Comparison of ENCODE assay signal across 1 cellular context in the genomic region with DNA sequence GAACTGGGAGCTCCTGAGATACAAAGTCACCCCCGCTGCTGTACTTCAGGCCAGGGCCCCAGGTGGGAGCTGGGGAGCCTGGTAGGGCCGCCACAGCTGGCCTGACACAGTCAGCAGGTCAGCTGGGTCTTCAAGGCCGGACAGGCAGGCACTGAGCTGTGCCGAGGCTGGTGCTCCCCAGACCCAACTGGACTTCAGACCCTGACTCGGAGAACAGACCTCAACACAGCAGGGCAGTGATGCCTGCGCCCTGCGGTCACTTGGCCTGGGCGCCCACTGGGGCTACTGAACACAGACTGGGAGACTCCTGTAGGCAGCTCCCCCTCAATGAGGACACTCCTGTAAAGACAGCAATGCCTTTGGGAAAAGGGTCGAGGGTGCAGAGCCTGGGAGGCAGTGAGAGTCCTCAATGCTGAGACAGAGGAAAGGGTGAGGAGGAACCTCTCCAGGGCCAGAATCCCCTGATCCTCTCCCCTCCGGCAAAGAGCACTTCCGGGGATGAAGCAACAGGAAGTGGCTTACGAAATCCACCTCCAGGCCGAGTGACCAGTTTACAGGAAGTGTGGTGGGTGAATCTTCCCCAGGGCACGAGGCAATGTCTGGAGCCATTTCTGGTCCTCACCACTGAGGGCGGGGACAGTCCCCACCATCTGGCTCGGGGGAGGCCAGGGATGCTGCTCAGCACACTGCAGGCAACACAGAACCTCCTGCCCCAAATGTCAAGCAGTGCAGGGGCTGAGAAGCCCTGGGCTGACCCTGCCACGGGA.
TF ChIP-seq lines count a peak whose summit lies in the region.

No MANE protein-coding gene starts in this region.

TF ChIP-seq in K562, 482 proteins besides CTCF, POLR2A, EP300 and RAD21 (continued from another document and continues in another):
- TF ChIP-seq, protein P1, sequence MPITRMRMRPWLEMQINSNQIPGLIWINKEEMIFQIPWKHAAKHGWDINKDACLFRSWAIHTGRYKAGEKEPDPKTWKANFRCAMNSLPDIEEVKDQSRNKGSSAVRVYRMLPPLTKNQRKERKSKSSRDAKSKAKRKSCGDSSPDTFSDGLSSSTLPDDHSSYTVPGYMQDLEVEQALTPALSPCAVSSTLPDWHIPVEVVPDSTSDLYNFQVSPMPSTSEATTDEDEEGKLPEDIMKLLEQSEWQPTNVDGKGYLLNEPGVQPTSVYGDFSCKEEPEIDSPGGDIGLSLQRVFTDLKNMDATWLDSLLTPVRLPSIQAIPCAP (CRISPR knock-in tag; IDR thresholded peaks at IDR 0.05; ENCODE audit: borderline replicate concordance): no peak
- TF ChIP-seq CCAR2 (IDR thresholded peaks at IDR 0.05; ENCODE audit: low read depth, low read length) (no peak), BCOR (IDR thresholded peaks at IDR 0.05) (no peak), RBM15 (IDR thresholded peaks at IDR 0.05; ENCODE audit: insufficient read depth, low read length) (no peak), TBL1XR1 (IDR thresholded peaks at IDR 0.05; ENCODE audit: low read length in 2 of 2) (no peak), HNRNPL (IDR thresholded peaks at IDR 0.05; ENCODE audit: low read depth, low read length) (no peak), JUN (IDR thresholded peaks at IDR 0.05; ENCODE audit: borderline replicate concordance, low read depth, low read length) (0 out of 2 replicates have a peak, but pooled peaks have one; percentile 40), JUN (CRISPR knock-in tag; IDR thresholded peaks at IDR 0.05; ENCODE audit: borderline replicate concordance) (no peak), POLR2AphosphoS5 (IDR thresholded peaks at IDR 0.05; ENCODE audit: control insufficient read depth, insufficient read depth, low read depth, low read length) (no peak), ZNF253 (CRISPR knock-in tag; conservative IDR thresholded peaks at IDR 0.05) (no peak), ZNF121 (CRISPR knock-in tag; conservative IDR thresholded peaks at IDR 0.05) (no peak), ZNF57 (CRISPR knock-in tag; IDR thresholded peaks at IDR 0.05) (0 out of 2 replicates have a peak, but pooled peaks have one; percentile 27), MBD2 (IDR thresholded peaks at IDR 0.05; ENCODE audit: borderline replicate concordance, low read depth) (no peak), ZNF146 (CRISPR knock-in tag; IDR thresholded peaks at IDR 0.05; ENCODE audit: unreplicated experiment) (no peak), YBX1 (IDR thresholded peaks at IDR 0.05) (no peak), NR3C1 (CRISPR knock-in tag; IDR thresholded peaks at IDR 0.05) (no peak), BRF1 (IDR thresholded peaks at IDR 0.05; ENCODE audit: borderline replicate concordance, extremely low read depth, insufficient read length) (no peak), HDAC2 (IDR thresholded peaks at IDR 0.05) (no peak), DACH1 (IDR thresholded peaks at IDR 0.05; ENCODE audit: partially characterized antibody) (no peak), PHF21A (IDR thresholded peaks at IDR 0.05; ENCODE audit: borderline replicate concordance, low read depth) (no peak), JUND (IDR thresholded peaks at IDR 0.05; ENCODE audit: borderline replicate concordance, low read depth, low read length) (peak; percentile 45), JUND (tag; IDR thresholded peaks at IDR 0.05; ENCODE audit: borderline replicate concordance, low read depth, low read length) (peak; percentile 13; the same call in 1 of the 3 replicates), CSDE1 (IDR thresholded peaks at IDR 0.05) (no peak), ATF1 (CRISPR knock-in tag; IDR thresholded peaks at IDR 0.05) (no peak), ATF1 (tag; IDR thresholded peaks at IDR 0.05) (no peak), CXXC5 (CRISPR knock-in tag; IDR thresholded peaks at IDR 0.05) (peak; percentile 57), ZNF445 (CRISPR knock-in tag; IDR thresholded peaks at IDR 0.05; ENCODE audit: low read depth) (no peak), ZNF24 (IDR thresholded peaks at IDR 0.05) (no peak), ZNF766 (CRISPR knock-in tag; conservative IDR thresholded peaks at IDR 0.05) (no peak), CBFB (CRISPR knock-in tag; IDR thresholded peaks at IDR 0.05) (no peak), GATAD2A (IDR thresholded peaks at IDR 0.05) (no peak), JUNB (CRISPR knock-in tag; conservative IDR thresholded peaks at IDR 0.05) (no peak), TRIM24 (IDR thresholded peaks at IDR 0.05) (peak; percentile 75 to 77; a peak in 3 of 4 replicates)
- TF ChIP-seq, protein P2, sequence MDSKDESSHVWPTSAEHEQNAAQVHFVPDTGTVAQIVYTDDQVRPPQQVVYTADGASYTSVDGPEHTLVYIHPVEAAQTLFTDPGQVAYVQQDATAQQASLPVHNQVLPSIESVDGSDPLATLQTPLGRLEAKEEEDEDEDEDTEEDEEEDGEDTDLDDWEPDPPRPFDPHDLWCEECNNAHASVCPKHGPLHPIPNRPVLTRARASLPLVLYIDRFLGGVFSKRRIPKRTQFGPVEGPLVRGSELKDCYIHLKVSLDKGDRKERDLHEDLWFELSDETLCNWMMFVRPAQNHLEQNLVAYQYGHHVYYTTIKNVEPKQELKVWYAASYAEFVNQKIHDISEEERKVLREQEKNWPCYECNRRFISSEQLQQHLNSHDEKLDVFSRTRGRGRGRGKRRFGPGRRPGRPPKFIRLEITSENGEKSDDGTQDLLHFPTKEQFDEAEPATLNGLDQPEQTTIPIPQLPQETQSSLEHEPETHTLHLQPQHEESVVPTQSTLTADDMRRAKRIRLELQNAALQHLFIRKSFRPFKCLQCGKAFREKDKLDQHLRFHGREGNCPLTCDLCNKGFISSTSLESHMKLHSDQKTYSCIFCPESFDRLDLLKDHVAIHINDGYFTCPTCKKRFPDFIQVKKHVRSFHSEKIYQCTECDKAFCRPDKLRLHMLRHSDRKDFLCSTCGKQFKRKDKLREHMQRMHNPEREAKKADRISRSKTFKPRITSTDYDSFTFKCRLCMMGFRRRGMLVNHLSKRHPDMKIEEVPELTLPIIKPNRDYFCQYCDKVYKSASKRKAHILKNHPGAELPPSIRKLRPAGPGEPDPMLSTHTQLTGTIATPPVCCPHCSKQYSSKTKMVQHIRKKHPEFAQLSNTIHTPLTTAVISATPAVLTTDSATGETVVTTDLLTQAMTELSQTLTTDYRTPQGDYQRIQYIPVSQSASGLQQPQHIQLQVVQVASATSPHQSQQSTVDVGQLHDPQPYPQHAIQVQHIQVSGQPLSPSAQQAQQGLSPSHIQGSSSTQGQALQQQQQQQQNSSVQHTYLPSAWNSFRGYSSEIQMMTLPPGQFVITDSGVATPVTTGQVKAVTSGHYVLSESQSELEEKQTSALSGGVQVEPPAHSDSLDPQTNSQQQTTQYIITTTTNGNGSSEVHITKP (IDR thresholded peaks at IDR 0.05; ENCODE audit: partially characterized antibody): no peak
- TF ChIP-seq, protein P3, sequence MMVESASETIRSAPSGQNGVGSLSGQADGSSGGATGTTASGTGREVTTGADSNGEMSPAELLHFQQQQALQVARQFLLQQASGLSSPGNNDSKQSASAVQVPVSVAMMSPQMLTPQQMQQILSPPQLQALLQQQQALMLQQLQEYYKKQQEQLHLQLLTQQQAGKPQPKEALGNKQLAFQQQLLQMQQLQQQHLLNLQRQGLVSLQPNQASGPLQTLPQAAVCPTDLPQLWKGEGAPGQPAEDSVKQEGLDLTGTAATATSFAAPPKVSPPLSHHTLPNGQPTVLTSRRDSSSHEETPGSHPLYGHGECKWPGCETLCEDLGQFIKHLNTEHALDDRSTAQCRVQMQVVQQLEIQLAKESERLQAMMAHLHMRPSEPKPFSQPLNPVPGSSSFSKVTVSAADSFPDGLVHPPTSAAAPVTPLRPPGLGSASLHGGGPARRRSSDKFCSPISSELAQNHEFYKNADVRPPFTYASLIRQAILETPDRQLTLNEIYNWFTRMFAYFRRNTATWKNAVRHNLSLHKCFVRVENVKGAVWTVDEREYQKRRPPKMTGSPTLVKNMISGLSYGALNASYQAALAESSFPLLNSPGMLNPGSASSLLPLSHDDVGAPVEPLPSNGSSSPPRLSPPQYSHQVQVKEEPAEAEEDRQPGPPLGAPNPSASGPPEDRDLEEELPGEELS (CRISPR knock-in tag; IDR thresholded peaks at IDR 0.05; ENCODE audit: borderline replicate concordance): no peak
- TF ChIP-seq, protein P4, sequence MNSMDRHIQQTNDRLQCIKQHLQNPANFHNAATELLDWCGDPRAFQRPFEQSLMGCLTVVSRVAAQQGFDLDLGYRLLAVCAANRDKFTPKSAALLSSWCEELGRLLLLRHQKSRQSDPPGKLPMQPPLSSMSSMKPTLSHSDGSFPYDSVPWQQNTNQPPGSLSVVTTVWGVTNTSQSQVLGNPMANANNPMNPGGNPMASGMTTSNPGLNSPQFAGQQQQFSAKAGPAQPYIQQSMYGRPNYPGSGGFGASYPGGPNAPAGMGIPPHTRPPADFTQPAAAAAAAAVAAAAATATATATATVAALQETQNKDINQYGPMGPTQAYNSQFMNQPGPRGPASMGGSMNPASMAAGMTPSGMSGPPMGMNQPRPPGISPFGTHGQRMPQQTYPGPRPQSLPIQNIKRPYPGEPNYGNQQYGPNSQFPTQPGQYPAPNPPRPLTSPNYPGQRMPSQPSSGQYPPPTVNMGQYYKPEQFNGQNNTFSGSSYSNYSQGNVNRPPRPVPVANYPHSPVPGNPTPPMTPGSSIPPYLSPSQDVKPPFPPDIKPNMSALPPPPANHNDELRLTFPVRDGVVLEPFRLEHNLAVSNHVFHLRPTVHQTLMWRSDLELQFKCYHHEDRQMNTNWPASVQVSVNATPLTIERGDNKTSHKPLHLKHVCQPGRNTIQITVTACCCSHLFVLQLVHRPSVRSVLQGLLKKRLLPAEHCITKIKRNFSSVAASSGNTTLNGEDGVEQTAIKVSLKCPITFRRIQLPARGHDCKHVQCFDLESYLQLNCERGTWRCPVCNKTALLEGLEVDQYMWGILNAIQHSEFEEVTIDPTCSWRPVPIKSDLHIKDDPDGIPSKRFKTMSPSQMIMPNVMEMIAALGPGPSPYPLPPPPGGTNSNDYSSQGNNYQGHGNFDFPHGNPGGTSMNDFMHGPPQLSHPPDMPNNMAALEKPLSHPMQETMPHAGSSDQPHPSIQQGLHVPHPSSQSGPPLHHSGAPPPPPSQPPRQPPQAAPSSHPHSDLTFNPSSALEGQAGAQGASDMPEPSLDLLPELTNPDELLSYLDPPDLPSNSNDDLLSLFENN (IDR thresholded peaks at IDR 0.05; ENCODE audit: low read depth in 2 of 2, low read length in 2 of 2): no peak
- TF ChIP-seq, protein P5, sequence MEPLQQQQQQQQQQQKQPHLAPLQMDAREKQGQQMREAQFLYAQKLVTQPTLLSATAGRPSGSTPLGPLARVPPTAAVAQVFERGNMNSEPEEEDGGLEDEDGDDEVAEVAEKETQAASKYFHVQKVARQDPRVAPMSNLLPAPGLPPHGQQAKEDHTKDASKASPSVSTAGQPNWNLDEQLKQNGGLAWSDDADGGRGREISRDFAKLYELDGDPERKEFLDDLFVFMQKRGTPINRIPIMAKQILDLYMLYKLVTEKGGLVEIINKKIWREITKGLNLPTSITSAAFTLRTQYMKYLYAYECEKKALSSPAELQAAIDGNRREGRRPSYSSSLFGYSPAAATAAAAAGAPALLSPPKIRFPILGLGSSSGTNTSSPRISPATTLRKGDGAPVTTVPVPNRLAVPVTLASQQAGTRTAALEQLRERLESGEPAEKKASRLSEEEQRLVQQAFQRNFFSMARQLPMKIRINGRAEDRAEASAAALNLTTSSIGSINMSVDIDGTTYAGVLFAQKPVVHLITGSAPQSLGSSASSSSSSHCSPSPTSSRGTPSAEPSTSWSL (CRISPR knock-in tag; IDR thresholded peaks at IDR 0.05; ENCODE audit: borderline replicate concordance): no peak
- TF ChIP-seq, protein P6, sequence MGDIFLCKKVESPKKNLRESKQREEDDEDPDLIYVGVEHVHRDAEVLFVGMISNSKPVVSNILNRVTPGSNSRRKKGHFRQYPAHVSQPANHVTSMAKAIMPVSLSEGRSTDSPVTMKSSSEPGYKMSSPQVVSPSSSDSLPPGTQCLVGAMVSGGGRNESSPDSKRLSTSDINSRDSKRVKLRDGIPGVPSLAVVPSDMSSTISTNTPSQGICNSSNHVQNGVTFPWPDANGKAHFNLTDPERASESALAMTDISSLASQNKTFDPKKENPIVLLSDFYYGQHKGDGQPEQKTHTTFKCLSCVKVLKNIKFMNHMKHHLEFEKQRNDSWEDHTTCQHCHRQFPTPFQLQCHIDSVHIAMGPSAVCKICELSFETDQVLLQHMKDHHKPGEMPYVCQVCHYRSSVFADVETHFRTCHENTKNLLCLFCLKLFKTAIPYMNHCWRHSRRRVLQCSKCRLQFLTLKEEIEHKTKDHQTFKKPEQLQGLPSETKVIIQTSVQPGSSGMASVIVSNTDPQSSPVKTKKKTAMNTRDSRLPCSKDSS (IDR thresholded peaks at IDR 0.05; ENCODE audit: low read depth, partially characterized antibody): no peak
- TF ChIP-seq, protein P7, sequence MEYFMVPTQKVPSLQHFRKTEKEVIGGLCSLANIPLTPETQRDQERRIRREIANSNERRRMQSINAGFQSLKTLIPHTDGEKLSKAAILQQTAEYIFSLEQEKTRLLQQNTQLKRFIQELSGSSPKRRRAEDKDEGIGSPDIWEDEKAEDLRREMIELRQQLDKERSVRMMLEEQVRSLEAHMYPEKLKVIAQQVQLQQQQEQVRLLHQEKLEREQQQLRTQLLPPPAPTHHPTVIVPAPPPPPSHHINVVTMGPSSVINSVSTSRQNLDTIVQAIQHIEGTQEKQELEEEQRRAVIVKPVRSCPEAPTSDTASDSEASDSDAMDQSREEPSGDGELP (CRISPR knock-in tag; IDR thresholded peaks at IDR 0.05; ENCODE audit: borderline replicate concordance): 0 out of 2 replicates have a peak, but pooled peaks have one; percentile 23
- TF ChIP-seq, protein P8, sequence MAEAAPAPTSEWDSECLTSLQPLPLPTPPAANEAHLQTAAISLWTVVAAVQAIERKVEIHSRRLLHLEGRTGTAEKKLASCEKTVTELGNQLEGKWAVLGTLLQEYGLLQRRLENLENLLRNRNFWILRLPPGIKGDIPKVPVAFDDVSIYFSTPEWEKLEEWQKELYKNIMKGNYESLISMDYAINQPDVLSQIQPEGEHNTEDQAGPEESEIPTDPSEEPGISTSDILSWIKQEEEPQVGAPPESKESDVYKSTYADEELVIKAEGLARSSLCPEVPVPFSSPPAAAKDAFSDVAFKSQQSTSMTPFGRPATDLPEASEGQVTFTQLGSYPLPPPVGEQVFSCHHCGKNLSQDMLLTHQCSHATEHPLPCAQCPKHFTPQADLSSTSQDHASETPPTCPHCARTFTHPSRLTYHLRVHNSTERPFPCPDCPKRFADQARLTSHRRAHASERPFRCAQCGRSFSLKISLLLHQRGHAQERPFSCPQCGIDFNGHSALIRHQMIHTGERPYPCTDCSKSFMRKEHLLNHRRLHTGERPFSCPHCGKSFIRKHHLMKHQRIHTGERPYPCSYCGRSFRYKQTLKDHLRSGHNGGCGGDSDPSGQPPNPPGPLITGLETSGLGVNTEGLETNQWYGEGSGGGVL (CRISPR knock-in tag; IDR thresholded peaks at IDR 0.05): no peak
